ENCODE assay signal across 1 cellular context in the genomic region with DNA sequence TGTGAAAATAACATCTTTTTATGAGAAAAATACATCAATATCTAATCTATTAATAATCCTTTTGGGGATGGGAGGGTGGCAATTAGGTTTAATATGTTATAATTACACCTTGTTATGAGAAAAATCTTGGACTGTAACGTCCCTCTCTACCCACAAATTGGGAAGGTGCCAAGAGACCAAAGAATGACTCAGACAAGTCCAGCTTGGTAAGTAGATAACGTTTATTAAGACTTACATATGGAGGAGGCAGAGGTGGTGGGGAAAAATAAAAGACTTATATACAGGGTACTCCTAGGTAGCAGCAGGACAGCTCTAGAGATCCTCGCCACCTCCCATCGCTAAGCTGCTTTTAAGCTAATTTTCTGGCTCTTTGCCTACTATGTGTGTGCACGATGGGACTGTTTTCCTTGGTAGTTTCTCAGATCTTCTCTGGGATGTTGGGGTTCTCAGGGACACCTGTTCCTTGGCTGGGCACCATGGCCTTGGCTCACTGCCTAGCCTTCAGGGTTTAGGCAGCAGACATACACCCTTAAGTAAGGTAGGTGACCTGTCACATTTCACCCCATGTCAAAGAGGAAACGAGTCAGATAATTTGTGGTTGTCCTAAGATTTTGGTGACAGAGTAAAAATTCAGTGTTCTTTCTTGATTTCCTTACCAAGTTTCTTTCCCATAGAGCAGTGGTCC.
TF ChIP-seq lines count a peak whose summit lies in the region.

No MANE protein-coding gene starts in this region.

TF ChIP-seq in SK-N-SH, 30 proteins besides CTCF, POLR2A, EP300 and RAD21 (continued from another document):
- TF ChIP-seq ZBTB33 (IDR thresholded peaks at IDR 0.05; ENCODE audit: borderline replicate concordance, low read depth) (no peak), EZH2phosphoT487 (IDR thresholded peaks at IDR 0.05; ENCODE audit: borderline replicate concordance, low read depth) (no peak), TCF12 (IDR thresholded peaks at IDR 0.05) (no peak), REST (IDR thresholded peaks at IDR 0.05; ENCODE audit: low read depth, low read length) (no peak), RXRA (IDR thresholded peaks at IDR 0.05; ENCODE audit: borderline replicate concordance, low read depth) (no peak)
